Comparison of ENCODE assay signal across 26 cellular contexts in the genomic region with DNA sequence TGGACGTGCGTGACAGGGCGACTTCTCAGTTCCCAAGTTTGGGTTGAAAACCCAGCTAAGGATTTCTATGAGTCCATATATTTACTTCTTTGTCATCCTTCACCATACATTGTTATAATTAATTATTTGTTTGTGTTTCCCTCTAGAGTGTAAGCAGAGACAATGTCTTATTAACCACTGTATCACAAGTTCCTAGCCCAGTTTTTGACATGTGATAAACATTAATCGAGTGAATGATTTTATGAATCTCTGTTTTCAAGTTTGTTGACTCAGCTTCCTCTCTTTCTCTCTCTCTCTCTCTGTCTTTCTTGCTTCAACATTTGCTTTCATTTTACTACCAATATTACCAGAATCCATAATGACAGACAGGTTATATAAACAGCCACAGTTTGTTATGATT.
DNase-seq lines count a peak whose midpoint lies in the region; FAIRE-seq and TF ChIP-seq lines count a peak whose summit lies in the region.
"Had no signal": no experiment of that assay in that cellular context is flagged by ENCODE, and none has a peak within 500 bp of the region (broad histone marks: within the 10 kb centered on the region; RNA-seq: fewer than 3 reads in every experiment).

No MANE protein-coding gene starts in this region.

- H3K9me3 ChIP-seq in PC-9 (ENCODE audit: insufficient read depth, low read depth) (0 out of 2 replicates have a peak, but pooled peaks cover 3% of the 10 kb centered on the region), mesenchymal stem cell (ENCODE audit: control insufficient read depth, low read length) (no peaks in the 10 kb centered on the region), right atrium auricular region (no peaks in the 10 kb centered on the region)
- H3K9me3 ChIP-seq: lower lobe of right lung, mucosa of descending colon had no signal

- no peaks in the 10 kb centered on the region for H3K27me3 ChIP-seq in PC-9 (ENCODE audit: insufficient read depth, low read depth)
- H3K27me3 ChIP-seq in mesenchymal stem cell (ENCODE audit: control insufficient read depth in 1 of 2, insufficient read depth in 1 of 2, low read length in 2 of 2): no peaks in the 10 kb centered on the region
- no peaks in the 10 kb centered on the region for H3K27me3 ChIP-seq in right atrium auricular region
- H3K27me3 ChIP-seq: cardiac muscle cell, heart left ventricle had no signal

- no peak overlapping the region for H2BK5ac ChIP-seq in mesenchymal stem cell (ENCODE audit: low read depth, low read length, poor library complexity, severe bottlenecking)

- peak overlapping the region; percentile 58 for H3K27ac ChIP-seq in PC-9
- no peak overlapping the region for H3K27ac ChIP-seq in mesenchymal stem cell (ENCODE audit: low read length, poor library complexity, severe bottlenecking)
- no peak overlapping the region for H3K27ac ChIP-seq in right atrium auricular region
- H3K27ac ChIP-seq: cardiac muscle cell, coronary artery, heart left ventricle, lower lobe of right lung had no signal

- no peak overlapping the region for H2BK120ac ChIP-seq in mesenchymal stem cell (ENCODE audit: low read depth, low read length)

- WGBS in mesenchymal stem cell: 77% methylated on average over 4 of the region's 4 CpGs

- CTCF ChIA-PET in PC-9 (lab: Charles Lee): interaction anchor here (0.7 kb wide), 1 partner anchor 393 kb away, joined by 6 read pairs; no protein-coding TSS in a partner anchor

- H3K14ac ChIP-seq in mesenchymal stem cell (ENCODE audit: low read length in 2 of 2): no peak overlapping the region

- H3K4me3 ChIP-seq in PC-9 (no peak overlapping the region), epithelial cell of esophagus (ENCODE audit: low read length) (no peak overlapping the region), mesenchymal stem cell (ENCODE audit: insufficient read depth in 1 of 2, low read depth in 1 of 2, low read length in 2 of 2) (no peak overlapping the region), right atrium auricular region (no peak overlapping the region)
- H3K4me3 ChIP-seq: cardiac muscle cell, coronary artery, GM12878, heart left ventricle, lower lobe of right lung, mucosa of descending colon had no signal

- H3K9ac ChIP-seq in mesenchymal stem cell (ENCODE audit: low read length): no peak overlapping the region

- H3K4me2 ChIP-seq in PC-9 (peak overlapping the region; percentile 43; the same call in 1 of the 2 replicates), mesenchymal stem cell (ENCODE audit: low read length, poor library complexity, severe bottlenecking) (no peak overlapping the region)

- H2BK12ac ChIP-seq in mesenchymal stem cell (ENCODE audit: low read length in 2 of 2): no peak overlapping the region

- H3F3A ChIP-seq in PC-9 (ENCODE audit: insufficient read depth, low read depth): peaks cover 21% of the 10 kb centered on the region; the same call in 1 of the 2 replicates

- intact Hi-C loops in PC-9 (cut with micrococcal nuclease; ENCODE audit: unreplicated experiment): loop anchor here (2.0 kb wide), 1 partner anchor 106 kb away; no protein-coding TSS in a partner anchor

- H2AK5ac ChIP-seq in mesenchymal stem cell (ENCODE audit: low read length, severe bottlenecking): no peak overlapping the region

- H2BK15ac ChIP-seq in mesenchymal stem cell (ENCODE audit: low read depth, poor library complexity, severe bottlenecking): no peak overlapping the region

- H3K36me3 ChIP-seq in PC-9 (ENCODE audit: low read depth) (no peaks in the 10 kb centered on the region), mesenchymal stem cell (ENCODE audit: control insufficient read depth in 1 of 2, insufficient read depth in 2 of 2, low read depth in 1 of 2, low read length in 2 of 2) (no peaks in the 10 kb centered on the region), right atrium auricular region (no peaks in the 10 kb centered on the region)
- H3K36me3 ChIP-seq: cardiac muscle cell, heart left ventricle, lower lobe of right lung had no signal

- no peak for FAIRE-seq in HTR-8/SVneo (lab: Jason Lieb, UNC)
- FAIRE-seq: GM12878, kidney had no signal

- no peaks in the 10 kb centered on the region for H3K79me1 ChIP-seq in mesenchymal stem cell (replicated peaks; ENCODE audit: low read length, poor library complexity, severe bottlenecking)

- no peak overlapping the region for H3K4ac ChIP-seq in mesenchymal stem cell (ENCODE audit: low read depth in 1 of 2, low read length in 2 of 2)

- no peak overlapping the region for H4K8ac ChIP-seq in mesenchymal stem cell (ENCODE audit: low read length)

- no peaks in the 10 kb centered on the region for H3K9me2 ChIP-seq in PC-9 (ENCODE audit: insufficient read depth)

- DNase-seq in PC-9: no peak
- peak; percentile 4 for DNase-seq in epithelial cell of esophagus (ENCODE audit: low read depth)
- peak; percentile 34 for DNase-seq in mesenchymal stem cell
- no peak for DNase-seq in right atrium auricular region (ENCODE audit: low spot score)
- DNase-seq in NCI-H82 (lab: John Stamatoyannopoulos, UW): no peak
- no peak for DNase-seq in NCI-H2196 (lab: John Stamatoyannopoulos, UW; ENCODE audit: unreplicated experiment)
- no peak for DNase-seq in HTR-8/SVneo (ENCODE audit: insufficient read length, low spot score)
- DNase-seq: activated effector memory CD4-positive, alpha-beta T cell treated with anti-CD3 and anti-CD28 coated beads, Interleukin-2, amount 50 U/mL, for 16 hours; activated naive CD8-positive, alpha-beta T cell treated with anti-CD3 and anti-CD28 coated beads for 36 hours; activated T-cell treated with anti-CD3 and anti-CD28 coated beads, Interleukin-2, amount 50 U/mL, for 24 hours; anterior cingulate cortex; effector CD8-positive, alpha-beta T cell; foreskin melanocyte; H7; heart left ventricle; kidney; lower lobe of right lung; MV-4-11; NCI-H1436; NCI-H2081; stimulated activated naive CD4-positive, alpha-beta T cell treated with Interleukin-2 at 50 U/mL for 16 hours; T-helper 1 cell had no signal

- peaks cover 34% of the 10 kb centered on the region for H3K4me1 ChIP-seq in PC-9 (replicated peaks; ENCODE audit: insufficient read depth)
- H3K4me1 ChIP-seq in mesenchymal stem cell (ENCODE audit: control insufficient read depth, insufficient read depth, low read depth, low read length): no peaks in the 10 kb centered on the region
- no peaks in the 10 kb centered on the region for H3K4me1 ChIP-seq in right atrium auricular region
- H3K4me1 ChIP-seq: lower lobe of right lung had no signal

- no peak overlapping the region for H3K18ac ChIP-seq in mesenchymal stem cell (ENCODE audit: low read depth in 1 of 2, low read length in 2 of 2)

- no TSS peak for BruUV-seq in PC-9 (replicated peaks; lab: Mats Ljungman, UMichigan)

- no peak overlapping the region for H3K23ac ChIP-seq in mesenchymal stem cell (ENCODE audit: low read length in 2 of 2)

- no peaks in the 10 kb centered on the region for H4K20me1 ChIP-seq in PC-9 (ENCODE audit: insufficient read depth)

- POLR2A ChIA-PET in PC-9 (lab: Charles Lee; ENCODE audit: unreplicated experiment): interaction anchor here (0.6 kb wide), 2 partner anchors 58 to 272 kb away, joined by 3 read pairs; no protein-coding TSS in a partner anchor

- H2AFZ ChIP-seq in PC-9 (no peak overlapping the region), mesenchymal stem cell (ENCODE audit: low read depth, low read length) (no peak overlapping the region)

- H4K91ac ChIP-seq in mesenchymal stem cell (ENCODE audit: low read length): no peak overlapping the region

- TF ChIP-seq CTCF in PC-9 (conservative IDR thresholded peaks at IDR 0.05): no peak
- no peak for TF ChIP-seq CTCF in epithelial cell of esophagus (IDR thresholded peaks at IDR 0.05; ENCODE audit: insufficient read depth, low read depth, low read length, missing control alignments)
- TF ChIP-seq CTCF in right atrium auricular region (IDR thresholded peaks at IDR 0.05): no peak

- no peaks in the 10 kb centered on the region for H3K79me2 ChIP-seq in PC-9 (ENCODE audit: low read depth)

Comparison
In these comparisons a context has a peak if more than half of its experiments do, and no peak if none do; other contexts are left out.
1. DNase-seq: peak in epithelial cell of esophagus (single experiment) and mesenchymal stem cell (single experiment); none in PC-9 (0 of 2), right atrium auricular region (single experiment), NCI-H82 (single experiment), NCI-H2196 (single experiment) and HTR-8/SVneo (single experiment).